1 cellular context compared by ENCODE assay signal in the genomic region with DNA sequence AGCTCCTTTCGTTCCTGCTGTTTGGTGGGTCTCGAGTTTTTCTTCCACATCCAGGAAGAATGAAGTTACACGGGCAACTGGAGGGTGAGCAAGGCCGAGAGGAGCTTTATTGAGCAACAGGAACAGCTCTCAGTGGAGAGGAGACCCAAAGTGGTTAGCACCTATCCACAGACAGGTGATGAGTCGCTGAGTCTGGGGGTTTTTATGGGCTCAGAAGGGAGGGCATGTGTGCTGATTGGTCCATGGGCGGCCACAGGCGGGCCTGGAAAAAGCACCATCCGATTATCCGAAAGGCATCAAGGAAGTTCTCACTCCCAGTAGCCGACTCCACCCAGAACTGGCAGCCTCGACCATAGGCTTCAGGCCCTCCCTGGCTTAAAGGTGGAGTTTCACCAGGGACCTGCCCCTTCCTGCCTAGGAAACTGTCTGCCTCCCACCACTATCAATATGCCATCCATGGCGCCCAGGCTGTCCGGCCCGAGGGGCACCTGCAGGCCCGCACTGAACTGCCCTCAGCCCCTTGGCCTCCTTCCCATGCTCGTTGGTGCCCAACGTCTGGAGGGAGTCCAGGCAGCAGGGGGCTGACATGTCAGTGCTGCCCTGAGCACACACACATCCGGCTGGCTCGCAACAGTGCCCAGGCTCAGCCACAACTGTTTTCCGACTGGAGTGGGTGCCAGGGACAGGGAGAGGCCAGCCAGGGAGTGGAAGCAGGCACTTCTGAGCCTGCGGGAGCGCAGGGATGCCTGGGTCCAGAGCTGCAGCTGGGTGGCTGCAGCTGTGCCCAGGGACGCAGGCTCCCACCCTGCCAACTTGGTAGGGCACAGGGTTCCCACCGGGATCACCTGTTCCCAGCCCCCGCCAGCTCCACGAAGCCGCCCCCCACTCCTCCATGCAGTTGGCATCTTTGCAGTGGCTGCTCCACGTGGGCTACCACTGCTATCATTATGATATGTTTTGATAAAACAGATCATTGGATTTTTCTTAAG.
TF ChIP-seq lines count a peak whose summit lies in the region.

No MANE protein-coding gene starts in this region.

TF ChIP-seq in HepG2, 621 proteins besides CTCF, POLR2A, EP300 and RAD21 (continued from another document):
- TF ChIP-seq, protein P1, sequence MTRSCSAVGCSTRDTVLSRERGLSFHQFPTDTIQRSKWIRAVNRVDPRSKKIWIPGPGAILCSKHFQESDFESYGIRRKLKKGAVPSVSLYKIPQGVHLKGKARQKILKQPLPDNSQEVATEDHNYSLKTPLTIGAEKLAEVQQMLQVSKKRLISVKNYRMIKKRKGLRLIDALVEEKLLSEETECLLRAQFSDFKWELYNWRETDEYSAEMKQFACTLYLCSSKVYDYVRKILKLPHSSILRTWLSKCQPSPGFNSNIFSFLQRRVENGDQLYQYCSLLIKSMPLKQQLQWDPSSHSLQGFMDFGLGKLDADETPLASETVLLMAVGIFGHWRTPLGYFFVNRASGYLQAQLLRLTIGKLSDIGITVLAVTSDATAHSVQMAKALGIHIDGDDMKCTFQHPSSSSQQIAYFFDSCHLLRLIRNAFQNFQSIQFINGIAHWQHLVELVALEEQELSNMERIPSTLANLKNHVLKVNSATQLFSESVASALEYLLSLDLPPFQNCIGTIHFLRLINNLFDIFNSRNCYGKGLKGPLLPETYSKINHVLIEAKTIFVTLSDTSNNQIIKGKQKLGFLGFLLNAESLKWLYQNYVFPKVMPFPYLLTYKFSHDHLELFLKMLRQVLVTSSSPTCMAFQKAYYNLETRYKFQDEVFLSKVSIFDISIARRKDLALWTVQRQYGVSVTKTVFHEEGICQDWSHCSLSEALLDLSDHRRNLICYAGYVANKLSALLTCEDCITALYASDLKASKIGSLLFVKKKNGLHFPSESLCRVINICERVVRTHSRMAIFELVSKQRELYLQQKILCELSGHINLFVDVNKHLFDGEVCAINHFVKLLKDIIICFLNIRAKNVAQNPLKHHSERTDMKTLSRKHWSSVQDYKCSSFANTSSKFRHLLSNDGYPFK (CRISPR knock-in tag; IDR thresholded peaks at IDR 0.05; ENCODE audit: borderline replicate concordance), result 0 out of 2 replicates have a peak, but pooled peaks have one; percentile 19
- no peak for TF ChIP-seq PAWR (CRISPR knock-in tag; IDR thresholded peaks at IDR 0.05; ENCODE audit: borderline replicate concordance)
- TF ChIP-seq TBP (CRISPR knock-in tag; IDR thresholded peaks at IDR 0.05), result no peak
- no peak for TF ChIP-seq HMGA1 (CRISPR knock-in tag; conservative IDR thresholded peaks at IDR 0.05)
- TF ChIP-seq, protein P2, sequence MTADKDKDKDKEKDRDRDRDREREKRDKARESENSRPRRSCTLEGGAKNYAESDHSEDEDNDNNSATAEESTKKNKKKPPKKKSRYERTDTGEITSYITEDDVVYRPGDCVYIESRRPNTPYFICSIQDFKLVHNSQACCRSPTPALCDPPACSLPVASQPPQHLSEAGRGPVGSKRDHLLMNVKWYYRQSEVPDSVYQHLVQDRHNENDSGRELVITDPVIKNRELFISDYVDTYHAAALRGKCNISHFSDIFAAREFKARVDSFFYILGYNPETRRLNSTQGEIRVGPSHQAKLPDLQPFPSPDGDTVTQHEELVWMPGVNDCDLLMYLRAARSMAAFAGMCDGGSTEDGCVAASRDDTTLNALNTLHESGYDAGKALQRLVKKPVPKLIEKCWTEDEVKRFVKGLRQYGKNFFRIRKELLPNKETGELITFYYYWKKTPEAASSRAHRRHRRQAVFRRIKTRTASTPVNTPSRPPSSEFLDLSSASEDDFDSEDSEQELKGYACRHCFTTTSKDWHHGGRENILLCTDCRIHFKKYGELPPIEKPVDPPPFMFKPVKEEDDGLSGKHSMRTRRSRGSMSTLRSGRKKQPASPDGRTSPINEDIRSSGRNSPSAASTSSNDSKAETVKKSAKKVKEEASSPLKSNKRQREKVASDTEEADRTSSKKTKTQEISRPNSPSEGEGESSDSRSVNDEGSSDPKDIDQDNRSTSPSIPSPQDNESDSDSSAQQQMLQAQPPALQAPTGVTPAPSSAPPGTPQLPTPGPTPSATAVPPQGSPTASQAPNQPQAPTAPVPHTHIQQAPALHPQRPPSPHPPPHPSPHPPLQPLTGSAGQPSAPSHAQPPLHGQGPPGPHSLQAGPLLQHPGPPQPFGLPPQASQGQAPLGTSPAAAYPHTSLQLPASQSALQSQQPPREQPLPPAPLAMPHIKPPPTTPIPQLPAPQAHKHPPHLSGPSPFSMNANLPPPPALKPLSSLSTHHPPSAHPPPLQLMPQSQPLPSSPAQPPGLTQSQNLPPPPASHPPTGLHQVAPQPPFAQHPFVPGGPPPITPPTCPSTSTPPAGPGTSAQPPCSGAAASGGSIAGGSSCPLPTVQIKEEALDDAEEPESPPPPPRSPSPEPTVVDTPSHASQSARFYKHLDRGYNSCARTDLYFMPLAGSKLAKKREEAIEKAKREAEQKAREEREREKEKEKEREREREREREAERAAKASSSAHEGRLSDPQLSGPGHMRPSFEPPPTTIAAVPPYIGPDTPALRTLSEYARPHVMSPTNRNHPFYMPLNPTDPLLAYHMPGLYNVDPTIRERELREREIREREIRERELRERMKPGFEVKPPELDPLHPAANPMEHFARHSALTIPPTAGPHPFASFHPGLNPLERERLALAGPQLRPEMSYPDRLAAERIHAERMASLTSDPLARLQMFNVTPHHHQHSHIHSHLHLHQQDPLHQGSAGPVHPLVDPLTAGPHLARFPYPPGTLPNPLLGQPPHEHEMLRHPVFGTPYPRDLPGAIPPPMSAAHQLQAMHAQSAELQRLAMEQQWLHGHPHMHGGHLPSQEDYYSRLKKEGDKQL (CRISPR knock-in tag; IDR thresholded peaks at IDR 0.05; ENCODE audit: low read depth), result no peak
- TF ChIP-seq GABPB1 (CRISPR knock-in tag; IDR thresholded peaks at IDR 0.05), result 0 out of 2 replicates have a peak, but pooled peaks have one; percentile 23
- TF ChIP-seq, protein P3, sequence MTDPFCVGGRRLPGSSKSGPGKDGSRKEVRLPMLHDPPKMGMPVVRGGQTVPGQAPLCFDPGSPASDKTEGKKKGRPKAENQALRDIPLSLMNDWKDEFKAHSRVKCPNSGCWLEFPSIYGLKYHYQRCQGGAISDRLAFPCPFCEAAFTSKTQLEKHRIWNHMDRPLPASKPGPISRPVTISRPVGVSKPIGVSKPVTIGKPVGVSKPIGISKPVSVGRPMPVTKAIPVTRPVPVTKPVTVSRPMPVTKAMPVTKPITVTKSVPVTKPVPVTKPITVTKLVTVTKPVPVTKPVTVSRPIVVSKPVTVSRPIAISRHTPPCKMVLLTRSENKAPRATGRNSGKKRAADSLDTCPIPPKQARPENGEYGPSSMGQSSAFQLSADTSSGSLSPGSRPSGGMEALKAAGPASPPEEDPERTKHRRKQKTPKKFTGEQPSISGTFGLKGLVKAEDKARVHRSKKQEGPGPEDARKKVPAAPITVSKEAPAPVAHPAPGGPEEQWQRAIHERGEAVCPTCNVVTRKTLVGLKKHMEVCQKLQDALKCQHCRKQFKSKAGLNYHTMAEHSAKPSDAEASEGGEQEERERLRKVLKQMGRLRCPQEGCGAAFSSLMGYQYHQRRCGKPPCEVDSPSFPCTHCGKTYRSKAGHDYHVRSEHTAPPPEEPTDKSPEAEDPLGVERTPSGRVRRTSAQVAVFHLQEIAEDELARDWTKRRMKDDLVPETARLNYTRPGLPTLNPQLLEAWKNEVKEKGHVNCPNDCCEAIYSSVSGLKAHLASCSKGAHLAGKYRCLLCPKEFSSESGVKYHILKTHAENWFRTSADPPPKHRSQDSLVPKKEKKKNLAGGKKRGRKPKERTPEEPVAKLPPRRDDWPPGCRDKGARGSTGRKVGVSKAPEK (CRISPR knock-in tag; IDR thresholded peaks at IDR 0.05; ENCODE audit: borderline replicate concordance), result no peak
- no peak for TF ChIP-seq MAZ (IDR thresholded peaks at IDR 0.05; ENCODE audit: borderline replicate concordance, low read depth, low read length)
- no peak for TF ChIP-seq MAZ (CRISPR knock-in tag; IDR thresholded peaks at IDR 0.05; ENCODE audit: low read depth)
- TF ChIP-seq RBM22 (optimal IDR thresholded peaks at IDR 0.05; ENCODE audit: low read length), result peak; percentile 83
- peak; percentile 29; the same call in 1 of the 2 replicates for TF ChIP-seq POLR2G (IDR thresholded peaks at IDR 0.05; ENCODE audit: low read depth, low read length)
- TF ChIP-seq, protein P4, sequence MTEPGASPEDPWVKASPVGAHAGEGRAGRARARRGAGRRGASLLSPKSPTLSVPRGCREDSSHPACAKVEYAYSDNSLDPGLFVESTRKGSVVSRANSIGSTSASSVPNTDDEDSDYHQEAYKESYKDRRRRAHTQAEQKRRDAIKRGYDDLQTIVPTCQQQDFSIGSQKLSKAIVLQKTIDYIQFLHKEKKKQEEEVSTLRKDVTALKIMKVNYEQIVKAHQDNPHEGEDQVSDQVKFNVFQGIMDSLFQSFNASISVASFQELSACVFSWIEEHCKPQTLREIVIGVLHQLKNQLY (CRISPR knock-in tag; IDR thresholded peaks at IDR 0.05), result no peak
- TF ChIP-seq ZNF589 (CRISPR knock-in tag; conservative IDR thresholded peaks at IDR 0.05), result no peak
- peak; percentile 99 for TF ChIP-seq AGO2 (optimal IDR thresholded peaks at IDR 0.05; ENCODE audit: low read depth, low read length)
- no peak for TF ChIP-seq HIVEP1 (CRISPR knock-in tag; IDR thresholded peaks at IDR 0.05)
- 0 out of 2 replicates have a peak, but pooled peaks have one; percentile 62 for TF ChIP-seq PAF1 (CRISPR knock-in tag; IDR thresholded peaks at IDR 0.05)
- no peak for TF ChIP-seq ZNF615 (CRISPR knock-in tag; IDR thresholded peaks at IDR 0.05; ENCODE audit: borderline replicate concordance)
- TF ChIP-seq, protein P5, sequence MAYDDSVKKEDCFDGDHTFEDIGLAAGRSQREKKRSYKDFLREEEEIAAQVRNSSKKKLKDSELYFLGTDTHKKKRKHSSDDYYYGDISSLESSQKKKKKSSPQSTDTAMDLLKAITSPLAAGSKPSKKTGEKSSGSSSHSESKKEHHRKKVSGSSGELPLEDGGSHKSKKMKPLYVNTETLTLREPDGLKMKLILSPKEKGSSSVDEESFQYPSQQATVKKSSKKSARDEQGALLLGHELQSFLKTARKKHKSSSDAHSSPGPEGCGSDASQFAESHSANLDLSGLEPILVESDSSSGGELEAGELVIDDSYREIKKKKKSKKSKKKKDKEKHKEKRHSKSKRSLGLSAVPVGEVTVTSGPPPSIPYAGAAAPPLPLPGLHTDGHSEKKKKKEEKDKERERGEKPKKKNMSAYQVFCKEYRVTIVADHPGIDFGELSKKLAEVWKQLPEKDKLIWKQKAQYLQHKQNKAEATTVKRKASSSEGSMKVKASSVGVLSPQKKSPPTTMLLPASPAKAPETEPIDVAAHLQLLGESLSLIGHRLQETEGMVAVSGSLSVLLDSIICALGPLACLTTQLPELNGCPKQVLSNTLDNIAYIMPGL (CRISPR knock-in tag; IDR thresholded peaks at IDR 0.05; ENCODE audit: borderline replicate concordance in 1 of 2, low read depth in 1 of 2), result no peak
- TF ChIP-seq EEA1 (CRISPR knock-in tag; IDR thresholded peaks at IDR 0.05; ENCODE audit: borderline replicate concordance), result no peak
- TF ChIP-seq, protein P6, sequence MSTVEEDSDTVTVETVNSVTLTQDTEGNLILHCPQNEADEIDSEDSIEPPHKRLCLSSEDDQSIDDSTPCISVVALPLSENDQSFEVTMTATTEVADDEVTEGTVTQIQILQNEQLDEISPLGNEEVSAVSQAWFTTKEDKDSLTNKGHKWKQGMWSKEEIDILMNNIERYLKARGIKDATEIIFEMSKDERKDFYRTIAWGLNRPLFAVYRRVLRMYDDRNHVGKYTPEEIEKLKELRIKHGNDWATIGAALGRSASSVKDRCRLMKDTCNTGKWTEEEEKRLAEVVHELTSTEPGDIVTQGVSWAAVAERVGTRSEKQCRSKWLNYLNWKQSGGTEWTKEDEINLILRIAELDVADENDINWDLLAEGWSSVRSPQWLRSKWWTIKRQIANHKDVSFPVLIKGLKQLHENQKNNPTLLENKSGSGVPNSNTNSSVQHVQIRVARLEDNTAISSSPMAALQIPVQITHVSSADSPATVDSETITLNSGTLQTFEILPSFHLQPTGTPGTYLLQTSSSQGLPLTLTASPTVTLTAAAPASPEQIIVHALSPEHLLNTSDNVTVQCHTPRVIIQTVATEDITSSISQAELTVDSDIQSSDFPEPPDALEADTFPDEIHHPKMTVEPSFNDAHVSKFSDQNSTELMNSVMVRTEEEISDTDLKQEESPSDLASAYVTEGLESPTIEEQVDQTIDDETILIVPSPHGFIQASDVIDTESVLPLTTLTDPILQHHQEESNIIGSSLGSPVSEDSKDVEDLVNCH (CRISPR knock-in tag; IDR thresholded peaks at IDR 0.05), result no peak
- no peak; the same call in 1 of the 2 replicates for TF ChIP-seq SSRP1 (CRISPR knock-in tag; IDR thresholded peaks at IDR 0.05)
- TF ChIP-seq, protein P7, sequence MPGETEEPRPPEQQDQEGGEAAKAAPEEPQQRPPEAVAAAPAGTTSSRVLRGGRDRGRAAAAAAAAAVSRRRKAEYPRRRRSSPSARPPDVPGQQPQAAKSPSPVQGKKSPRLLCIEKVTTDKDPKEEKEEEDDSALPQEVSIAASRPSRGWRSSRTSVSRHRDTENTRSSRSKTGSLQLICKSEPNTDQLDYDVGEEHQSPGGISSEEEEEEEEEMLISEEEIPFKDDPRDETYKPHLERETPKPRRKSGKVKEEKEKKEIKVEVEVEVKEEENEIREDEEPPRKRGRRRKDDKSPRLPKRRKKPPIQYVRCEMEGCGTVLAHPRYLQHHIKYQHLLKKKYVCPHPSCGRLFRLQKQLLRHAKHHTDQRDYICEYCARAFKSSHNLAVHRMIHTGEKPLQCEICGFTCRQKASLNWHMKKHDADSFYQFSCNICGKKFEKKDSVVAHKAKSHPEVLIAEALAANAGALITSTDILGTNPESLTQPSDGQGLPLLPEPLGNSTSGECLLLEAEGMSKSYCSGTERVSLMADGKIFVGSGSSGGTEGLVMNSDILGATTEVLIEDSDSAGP (CRISPR knock-in tag; IDR thresholded peaks at IDR 0.05; ENCODE audit: borderline replicate concordance), result 0 out of 2 replicates have a peak, but pooled peaks have one; percentile 12
- TF ChIP-seq HNRNPL (IDR thresholded peaks at IDR 0.05; ENCODE audit: low read depth, low read length), result peak; percentile 76; the same call in 1 of the 2 replicates
- TF ChIP-seq ZNF557 (CRISPR knock-in tag; IDR thresholded peaks at IDR 0.05), result no peak
